Comparison of ENCODE assay signal across 15 cellular contexts in genomic region chr1:118143136-118143535, GRCh38. TPM values are rescaled to one million over a fixed set of nuclear protein-coding genes. Genes with fewer than 3 reads are reported as not detected.
"Had no signal": no experiment of that assay in that cellular context is flagged by ENCODE, and none has a peak within 500 bp of the region (broad histone marks: within the 10 kb centered on the region; RNA-seq: fewer than 3 reads in every experiment).

No MANE protein-coding gene starts in this region.

- H3K27me3 ChIP-seq: heart left ventricle, neutrophil, right atrium auricular region, sigmoid colon, stomach had no signal

- ATAC-seq: heart left ventricle; mucosa of descending colon; naive thymus-derived CD8-positive, alpha-beta T cell had no signal

- H3K9me3 ChIP-seq: heart left ventricle, mucosa of descending colon, neutrophil, right atrium auricular region, sigmoid colon, stomach had no signal

- H3K4me1 ChIP-seq: right atrium auricular region, sigmoid colon, stomach had no signal

- H3K4me3 ChIP-seq: heart left ventricle, mucosa of descending colon, right atrium auricular region, sigmoid colon, stomach had no signal

- H3K27ac ChIP-seq: heart left ventricle, neutrophil, right atrium auricular region, sigmoid colon, stomach had no signal

- H3K36me3 ChIP-seq: heart left ventricle, neutrophil, right atrium auricular region, sigmoid colon, stomach had no signal

- DNase-seq: effector memory CD4-positive, alpha-beta T cell; heart left ventricle; hippocampal formation; mucosa of descending colon; naive thymus-derived CD8-positive, alpha-beta T cell; posterior cingulate gyrus; sigmoid colon; small intestine; stimulated activated CD4-positive, alpha-beta T cell treated with anti-CD3 and anti-CD28 coated beads, Interleukin-12 subunit alpha, Interleukin-12 subunit beta, amount 100 ng/mL, for 4 hours; stimulated activated naive CD4-positive, alpha-beta T cell; stomach; substantia nigra had no signal

RNA-seq across cellular contexts. Expression of gene SPAG17, which starts 41.9 kb away (rescaled TPM):
- total RNA-seq: mucosa of descending colon; naive thymus-derived CD8-positive, alpha-beta T cell; pulmonary artery endothelial cell; sigmoid colon had no signal
- polyA plus RNA-seq: heart left ventricle; naive thymus-derived CD8-positive, alpha-beta T cell; sigmoid colon had no signal
